Comparison of ENCODE assay signal across 23 cellular contexts in the genomic region with DNA sequence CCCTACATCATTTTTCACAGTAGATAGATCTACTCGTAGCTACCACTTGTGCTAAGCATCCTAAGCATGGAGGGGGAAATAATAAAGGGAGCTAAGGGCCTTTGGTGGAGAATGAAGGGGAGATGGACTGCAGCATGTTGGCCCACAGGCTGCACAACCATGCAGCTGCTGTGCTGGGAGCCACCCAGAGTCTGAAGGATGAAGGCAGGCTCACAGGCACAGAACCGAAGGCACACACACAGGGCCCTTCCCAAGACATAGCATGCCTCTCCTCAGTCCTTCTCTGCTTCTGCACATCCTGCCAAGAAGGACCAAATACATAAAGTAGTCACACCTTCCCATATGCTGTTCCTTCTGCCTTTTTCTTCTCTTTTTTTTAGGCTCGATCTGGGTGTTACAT. TPM values are rescaled to one million over a fixed set of nuclear protein-coding genes. Genes with fewer than 3 reads are reported as not detected.
A peak's percentile ranks its signal among the peaks of the same experiment; 100 is the strongest.
DNase-seq lines count a peak whose midpoint lies in the region; ATAC-seq, FAIRE-seq and TF ChIP-seq lines count a peak whose summit lies in the region.
"Had no signal": no experiment of that assay in that cellular context is flagged by ENCODE, and none has a peak within 500 bp of the region (broad histone marks: within the 10 kb centered on the region; RNA-seq: fewer than 3 reads in every experiment).

No MANE protein-coding gene starts in this region.

- intact Hi-C loops in left ventricle myocardium inferior (cut with micrococcal nuclease) (no loop called here), Right ventricle myocardium inferior (cut with DNase I) (no loop called here), esophagus squamous epithelium (cut with DNase I) (no loop called here), psoas muscle (cut with DNase I) (loop anchor here in 1 of 2 donors (10.0 kb wide), 1 partner anchor 47 kb away; a partner anchor contains a TSS), transverse colon (cut with DNase I; ENCODE audit: low total_unique reads) (no loop called here)

- peak overlapping the region; percentile 31 for H3K27ac ChIP-seq in left ventricle myocardium inferior (replicated peaks)
- H3K27ac ChIP-seq in esophagus squamous epithelium, result peak overlapping the region in 3 of 4 donors; percentile 46 to 57 (median 55)
- peak overlapping the region; percentile 43 for H3K27ac ChIP-seq in psoas muscle
- H3K27ac ChIP-seq in transverse colon, result peak overlapping the region in 3 of 4 donors; percentile 10 to 27 (median 26)
- H3K27ac ChIP-seq: colonic mucosa, SJSA1 had no signal

- no peak for FAIRE-seq in HTR-8/SVneo (lab: Jason Lieb, UNC)
- FAIRE-seq: A204.1, G401.6, keratinocyte, small intestine had no signal

- H3K36me3 ChIP-seq in left ventricle myocardium inferior (peaks cover 17% of the 10 kb centered on the region), esophagus squamous epithelium (peaks cover 0 to 27% (median 0%) of the 10 kb centered on the region in 3 donors), psoas muscle (ENCODE audit: insufficient read depth in 1 of 2, low read depth in 1 of 2) (peaks cover 2 to 27% of the 10 kb centered on the region in 2 donors), transverse colon (no peaks in the 10 kb centered on the region)
- H3K36me3 ChIP-seq: colonic mucosa had no signal

- no peak for DNase-seq in left ventricle myocardium inferior
- no peak for DNase-seq in Right ventricle myocardium inferior (ENCODE audit: missing footprints)
- no peak for DNase-seq in esophagus squamous epithelium (lab: John Stamatoyannopoulos, UW)
- no peak for DNase-seq in psoas muscle
- no peak for DNase-seq in transverse colon
- no peak for DNase-seq in HTR-8/SVneo (ENCODE audit: insufficient read length, low spot score)
- DNase-seq in SHP77 treated with DMSO at 0.1 percent for 48 hours (lab: John Stamatoyannopoulos, UW), result no peak
- no peak for DNase-seq in RKO (ENCODE audit: low spot score)
- DNase-seq: activated CD4-positive, alpha-beta T cell treated with anti-CD3 and anti-CD28 coated beads, Interleukin-2, amount 10 ng/mL, durations not matched to agents 24 days and 14 days; activated naive CD8-positive, alpha-beta T cell treated with anti-CD3 and anti-CD28 coated beads, Interleukin-2, amount 10 ng/mL, durations not matched to agents 7 days and 5 days; body of pancreas; C1 segment of cervical spinal cord; colonic mucosa; hippocampal formation; naive thymus-derived CD4-positive, alpha-beta T cell; NCI-H1694; NCI-H748 treated with DMSO at 0.1 percent for 48 hours; small intestine; stimulated activated CD4-positive, alpha-beta T cell treated with anti-CD3 and anti-CD28 coated beads, Interleukin-4, amount 100 ng/mL, for 24 hours had no signal

- peaks cover 85% of the 10 kb centered on the region for H3K4me1 ChIP-seq in left ventricle myocardium inferior
- H3K4me1 ChIP-seq in esophagus squamous epithelium, result peaks cover 34 to 98% (median 50%) of the 10 kb centered on the region in 3 donors
- H3K4me1 ChIP-seq in psoas muscle, result peaks cover 79% of the 10 kb centered on the region
- peaks cover 5 to 44% (median 21%) of the 10 kb centered on the region in 4 donors for H3K4me1 ChIP-seq in transverse colon
- H3K4me1 ChIP-seq: colonic mucosa had no signal

- no peak for TF ChIP-seq EP300 in transverse colon (IDR thresholded peaks at IDR 0.05; ENCODE audit: low read depth)

- H3K4me3 ChIP-seq in left ventricle myocardium inferior, result no peak overlapping the region
- H3K4me3 ChIP-seq in esophagus squamous epithelium, result no peak overlapping the region
- no peak overlapping the region for H3K4me3 ChIP-seq in psoas muscle
- no peak overlapping the region for H3K4me3 ChIP-seq in transverse colon
- H3K4me3 ChIP-seq: body of pancreas, colonic mucosa, SJSA1 had no signal

- H3K9me3 ChIP-seq in left ventricle myocardium inferior (replicated peaks) (no peaks in the 10 kb centered on the region), esophagus squamous epithelium (no peaks in the 10 kb centered on the region), psoas muscle (no peaks in the 10 kb centered on the region), transverse colon (no peaks in the 10 kb centered on the region)
- H3K9me3 ChIP-seq: body of pancreas, colonic mucosa had no signal

- TF ChIP-seq CTCF in left ventricle myocardium inferior (IDR thresholded peaks at IDR 0.05; ENCODE audit: borderline replicate concordance) (no peak), esophagus squamous epithelium (IDR thresholded peaks at IDR 0.05) (no peak), psoas muscle (IDR thresholded peaks at IDR 0.05) (no peak), transverse colon (IDR thresholded peaks at IDR 0.05) (no peak)

- H3K27me3 ChIP-seq in left ventricle myocardium inferior (ENCODE audit: low read depth) (no peaks in the 10 kb centered on the region), esophagus squamous epithelium (no peaks in the 10 kb centered on the region), psoas muscle (ENCODE audit: insufficient read depth in 3 of 3, low read length in 2 of 3) (no peaks in the 10 kb centered on the region), transverse colon (no peaks in the 10 kb centered on the region)
- H3K27me3 ChIP-seq: body of pancreas, colonic mucosa, SJSA1 had no signal

- WGBS in esophagus squamous epithelium, 2 donors, result 61% methylated on average over 3 of the region's 3 CpGs
- 33 to 63% (median 36%) methylated on average over 3 of the region's 3 CpGs for WGBS in psoas muscle, 3 donors
- 65 to 94% methylated on average over 2 to 3 of the region's 3 CpGs for WGBS in transverse colon (ENCODE audit: low coverage in 1 of 2), 2 donors

- in situ Hi-C loops in transverse colon (cut with MboI; ENCODE audit: low pct_ligation_motif_present in 1 of 4, low pct_unique_long_range_greater_than_20kb in 1 of 4, low sequenced_read_pairs in 3 of 4), result no loop called here

- ATAC-seq in Right ventricle myocardium inferior (no peak), psoas muscle (no peak)
- ATAC-seq: naive thymus-derived CD4-positive, alpha-beta T cell had no signal

- no peak for TF ChIP-seq POLR2A in esophagus squamous epithelium (IDR thresholded peaks at IDR 0.05)
- no peak for TF ChIP-seq POLR2A in transverse colon (IDR thresholded peaks at IDR 0.05)

RNA-seq across cellular contexts. Expression of a gene that starts 6.6 kb away (rescaled TPM):
- total RNA-seq in left ventricle myocardium inferior (21.5 TPM), Right ventricle myocardium inferior (29.5 TPM), esophagus squamous epithelium (10 to 100 TPM; 28.5 to 52.1 (median 41.9) TPM), psoas muscle (10 to 100 TPM; 27.2 to 36.7 (median 30.3) TPM), transverse colon (100 to 1,000 TPM in 1 of 4 donors, 10 to 100 TPM in 3; 59.7 to 128 (median 63.5) TPM)
- polyA plus RNA-seq in psoas muscle, result 10 to 100 TPM; 26.9 to 31.2 (median 27.0) TPM

RNA-seq across cellular contexts. Expression of a gene that starts 31.0 kb away (rescaled TPM):
- total RNA-seq in left ventricle myocardium inferior, result 29.7 TPM
- 30.1 TPM for total RNA-seq in Right ventricle myocardium inferior
- 10 to 100 TPM; 63.4 to 96.5 (median 76.2) TPM for total RNA-seq in esophagus squamous epithelium
- total RNA-seq in psoas muscle, result 10 to 100 TPM; 37.2 to 41.0 (median 40.2) TPM
- polyA plus RNA-seq in psoas muscle, result 10 to 100 TPM; 45.6 to 71.6 (median 57.3) TPM
- 100 to 1,000 TPM in 2 of 4 donors, 10 to 100 TPM in 2; 96.5 to 170 (median 130) TPM for total RNA-seq in transverse colon

RNA-seq across cellular contexts. Expression of a gene that starts 38.1 kb away (rescaled TPM):
- total RNA-seq in left ventricle myocardium inferior (3.3 TPM), Right ventricle myocardium inferior (4.4 TPM), esophagus squamous epithelium (1 to 10 TPM; 2.4 to 7.2 (median 4.4) TPM), psoas muscle (1 to 10 TPM; 2.4 to 5.4 (median 3.1) TPM), transverse colon (10 to 100 TPM in 2 of 4 donors, 1 to 10 TPM in 1, under 1 TPM in 1; 0.60 to 17.2 (median 7.8) TPM)
- 1 to 10 TPM in 2 of 3 donors, under 1 TPM in 1; 0.44 to 5.0 (median 3.8) TPM for polyA plus RNA-seq in psoas muscle

RNA-seq across cellular contexts. Expression of a gene that starts 44.3 kb away (rescaled TPM):
- 68.7 TPM for total RNA-seq in left ventricle myocardium inferior
- 75.3 TPM for total RNA-seq in Right ventricle myocardium inferior
- 100 to 1,000 TPM in 3 of 4 donors, 10 to 100 TPM in 1; 96.5 to 141 (median 119) TPM for total RNA-seq in esophagus squamous epithelium
- total RNA-seq in psoas muscle, result 10 to 100 TPM; 47.5 to 71.9 (median 56.7) TPM
- 100 to 1,000 TPM in 2 of 3 donors, 10 to 100 TPM in 1; 78.3 to 185 (median 115) TPM for polyA plus RNA-seq in psoas muscle
- 10 to 100 TPM; 34.4 to 85.9 (median 70.9) TPM for total RNA-seq in transverse colon

RNA-seq across cellular contexts. Expression of a gene that starts 50.3 kb away (rescaled TPM):
- 54.4 TPM for total RNA-seq in left ventricle myocardium inferior
- 43.1 TPM for total RNA-seq in Right ventricle myocardium inferior
- 10 to 100 TPM; 17.1 to 81.6 (median 33.6) TPM for total RNA-seq in esophagus squamous epithelium
- total RNA-seq in psoas muscle, result 100 to 1,000 TPM; 134 to 221 (median 161) TPM
- 100 to 1,000 TPM; 174 to 254 (median 221) TPM for polyA plus RNA-seq in psoas muscle
- 100 to 1,000 TPM in 1 of 4 donors, 10 to 100 TPM in 3; 52.6 to 256 (median 78.6) TPM for total RNA-seq in transverse colon
